Comparison of ENCODE assay signal across 1 cellular context in the genomic region with DNA sequence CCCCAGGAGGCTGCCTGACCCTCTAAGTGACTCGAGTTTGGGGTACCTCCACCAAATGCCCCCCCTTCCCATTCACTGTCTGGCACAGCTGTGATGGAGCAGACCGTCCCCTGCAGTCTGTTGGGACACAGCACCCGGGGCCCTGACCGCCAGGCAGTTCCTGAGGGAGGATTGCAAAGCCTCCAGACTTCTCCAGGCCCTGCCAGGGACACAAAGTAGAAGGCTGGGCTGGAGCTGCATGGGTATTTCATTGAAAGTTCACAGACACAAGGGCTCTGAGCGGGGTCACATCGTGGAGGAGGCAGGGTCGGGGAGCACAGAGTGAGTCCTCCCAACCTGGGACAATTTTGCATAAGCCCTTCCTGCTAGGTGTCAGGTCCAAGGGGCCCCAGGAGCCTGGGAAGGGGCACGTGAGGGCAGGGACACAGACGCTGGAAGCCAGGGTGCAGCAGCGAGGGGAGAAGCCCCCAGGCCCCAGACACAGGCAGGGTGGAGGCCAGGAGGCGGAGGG.
TF ChIP-seq lines count a peak whose summit lies in the region.

No MANE protein-coding gene starts in this region.

TF ChIP-seq in HepG2, 621 proteins besides CTCF, POLR2A, EP300 and RAD21:
- peak; percentile 68 for TF ChIP-seq ZNF263 (CRISPR knock-in tag; IDR thresholded peaks at IDR 0.05)
- TF ChIP-seq REXO4 (CRISPR knock-in tag; IDR thresholded peaks at IDR 0.05; ENCODE audit: borderline replicate concordance): no peak
